Comparison of ENCODE assay signal across 10 cellular contexts in genomic region chr19:18504886-18505610, GRCh38. TPM values are rescaled to one million over a fixed set of nuclear protein-coding genes. Genes with fewer than 3 reads are reported as not detected.
DNase-seq lines count a peak whose midpoint lies in the region; ATAC-seq and TF ChIP-seq lines count a peak whose summit lies in the region.
"Had no signal": no experiment of that assay in that cellular context is flagged by ENCODE, and none has a peak within 500 bp of the region (broad histone marks: within the 10 kb centered on the region; RNA-seq: fewer than 3 reads in every experiment).

No MANE protein-coding gene starts in this region.

- H3K9ac ChIP-seq in PC-3 (ENCODE audit: low read length), result no peak overlapping the region

- H3K9me2 ChIP-seq in PC-3 (replicated peaks; ENCODE audit: low read length), result no peaks in the 10 kb centered on the region

- POLR2A ChIA-PET in PC-3 (lab: Charles Lee; ENCODE audit: unreplicated experiment) (interaction anchor here (0.6 kb wide), 1 partner anchor 216 kb away, joined by 4 read pairs; no protein-coding TSS in a partner anchor), HEK293T (lab: Yijun Ruan, JAX) (no interaction called here)

- in situ Hi-C loops in gastrocnemius medialis (cut with MboI; ENCODE audit: low sequenced_read_pairs in 4 of 4), result no loop called here

- no peak overlapping the region for H3K27ac ChIP-seq in PC-3 (ENCODE audit: low read length)
- H3K27ac ChIP-seq in gastrocnemius medialis, result peak overlapping the region; percentile 94 to 99 (median 98)
- no peak overlapping the region for H3K27ac ChIP-seq in SJCRH30

- H3K4me1 ChIP-seq in PC-3 (ENCODE audit: insufficient read depth, low read length) (peaks cover 16% of the 10 kb centered on the region; the same call in 1 of the 2 replicates), gastrocnemius medialis (peaks cover 100% of the 10 kb centered on the region in 2 donors), SJCRH30 (peaks cover 56% of the 10 kb centered on the region)

- DNase-seq in DMS153 treated with DMSO at 0.1 percent for 48 hours (lab: John Stamatoyannopoulos, UW; ENCODE audit: unreplicated experiment) (peak; percentile 8), DMS153 (lab: John Stamatoyannopoulos, UW) (no peak), PC-3 (peak; percentile 55), epithelial cell of esophagus (ENCODE audit: low read depth) (peak; percentile 56), gastrocnemius medialis (no peak), SJCRH30 (no peak), HEK293T (ENCODE audit: extremely low spot score) (no peak), hypothalamus (lab: John Stamatoyannopoulos, UW) (no peak)
- DNase-seq: 8988T had no signal

- H3K27me3 ChIP-seq in PC-3 (ENCODE audit: low read length), result no peaks in the 10 kb centered on the region
- H3K27me3 ChIP-seq in gastrocnemius medialis, result no peaks in the 10 kb centered on the region
- no peaks in the 10 kb centered on the region for H3K27me3 ChIP-seq in SJCRH30

- ATAC-seq in PC-3 (peak; percentile 71), gastrocnemius medialis (no peak)

- no peaks in the 10 kb centered on the region for H3K36me3 ChIP-seq in PC-3 (ENCODE audit: low read depth, low read length)
- H3K36me3 ChIP-seq in gastrocnemius medialis, result no peaks in the 10 kb centered on the region
- no peaks in the 10 kb centered on the region for H3K36me3 ChIP-seq in SJCRH30

- no peaks in the 10 kb centered on the region for H3F3A ChIP-seq in PC-3 (ENCODE audit: low read length, unreplicated experiment)

- no peak overlapping the region for H3K4me2 ChIP-seq in PC-3 (ENCODE audit: low read length)

- intact Hi-C loops in PC-3 (cut with micrococcal nuclease), result no loop called here
- intact Hi-C loops in gastrocnemius medialis (cut with DNase I; ENCODE audit: low total_unique reads), result no loop called here

- peaks cover 92% of the 10 kb centered on the region for H4K20me1 ChIP-seq in PC-3 (ENCODE audit: low read length)

- TF ChIP-seq CTCF in PC-3 (conservative IDR thresholded peaks at IDR 0.05; ENCODE audit: low read depth, low read length) (no peak), epithelial cell of esophagus (IDR thresholded peaks at IDR 0.05; ENCODE audit: insufficient read depth, low read depth, low read length, missing control alignments) (no peak), gastrocnemius medialis (IDR thresholded peaks at IDR 0.05 in 4 of 5, conservative IDR thresholded peaks at IDR 0.05 in 1 of 5) (no peak)

- BruUV-seq in PC-3 (replicated peaks; lab: Mats Ljungman, UMichigan), result no TSS peak

- H3K79me2 ChIP-seq in PC-3 (ENCODE audit: low read length), result peaks cover 100% of the 10 kb centered on the region

- no peak overlapping the region for H2AFZ ChIP-seq in PC-3 (ENCODE audit: low read length)

- H3K4me3 ChIP-seq in PC-3 (ENCODE audit: low read length), result no peak overlapping the region
- H3K4me3 ChIP-seq in epithelial cell of esophagus (ENCODE audit: low read length), result no peak overlapping the region
- no peak overlapping the region for H3K4me3 ChIP-seq in gastrocnemius medialis
- H3K4me3 ChIP-seq in SJCRH30, result no peak overlapping the region
- H3K4me3 ChIP-seq: lung had no signal

- TF ChIP-seq POLR2A in gastrocnemius medialis (IDR thresholded peaks at IDR 0.05), result no peak

- CTCF ChIA-PET in PC-3 (lab: Charles Lee) (interaction anchor here (1.0 kb wide), 1 partner anchor 9 kb away, joined by 3 read pairs; no protein-coding TSS in a partner anchor), HEK293T (lab: Yijun Ruan, JAX) (interaction anchor here (0.9 to 1.7 kb wide), 3 partner anchors 12 to 43 kb away, joined by 3 to 6 read pairs (median 4); no protein-coding TSS in a partner anchor)

- H3K9me3 ChIP-seq in PC-3 (ENCODE audit: low read length) (no peaks in the 10 kb centered on the region), gastrocnemius medialis (no peaks in the 10 kb centered on the region), SJCRH30 (replicated peaks) (no peaks in the 10 kb centered on the region)

TF ChIP-seq in HEK293T, 16 proteins besides CTCF, POLR2A, EP300 and RAD21:
- TF ChIP-seq L3MBTL2 (conservative IDR thresholded peaks at IDR 0.05) (no peak), FOXA1 (IDR thresholded peaks at IDR 0.05) (no peak), BHLHE40 (IDR thresholded peaks at IDR 0.05; ENCODE audit: borderline replicate concordance) (no peak), CTBP1 (IDR thresholded peaks at IDR 0.05; ENCODE audit: borderline replicate concordance) (no peak), HDGF (IDR thresholded peaks at IDR 0.05; ENCODE audit: borderline replicate concordance) (no peak), FOXM1 (IDR thresholded peaks at IDR 0.05; ENCODE audit: borderline replicate concordance) (no peak), FOXK2 (IDR thresholded peaks at IDR 0.05) (no peak), ZNF384 (IDR thresholded peaks at IDR 0.05) (no peak), SUZ12 (IDR thresholded peaks at IDR 0.05) (no peak), ELF4 (IDR thresholded peaks at IDR 0.05) (no peak), TARDBP (IDR thresholded peaks at IDR 0.05) (no peak), SP1 (IDR thresholded peaks at IDR 0.05) (no peak), LEF1 (IDR thresholded peaks at IDR 0.05; ENCODE audit: borderline replicate concordance) (no peak), PKNOX1 (IDR thresholded peaks at IDR 0.05) (no peak), ARNT (IDR thresholded peaks at IDR 0.05) (no peak), NFRKB (IDR thresholded peaks at IDR 0.05) (no peak)

RNA-seq across cellular contexts. Expression of gene ELL, which starts 16.8 kb away (rescaled TPM):
- total RNA-seq in PC-3 (2014; rRNA removed) (21.0 and 30.6 TPM in 2 replicates), gastrocnemius medialis (10 to 100 TPM; 21.8 to 30.8 (median 27.3) TPM)
- total RNA-seq in SJCRH30 (2014; rRNA removed; shearing (Covaris generic)), result 9.1 and 10.1 TPM in 2 replicates

RNA-seq across cellular contexts. Expression of gene FKBP8, which starts 38.3 kb away (rescaled TPM):
- total RNA-seq in PC-3 (2014; rRNA removed), result 243 and 278 TPM in 2 replicates
- total RNA-seq in gastrocnemius medialis, result 100 to 1,000 TPM; 157 to 195 (median 184) TPM
- 86.8 and 88.3 TPM in 2 replicates for total RNA-seq in SJCRH30 (2014; rRNA removed; shearing (Covaris generic))

RNA-seq across cellular contexts. Expression of gene KXD1, which starts 52.6 kb away (rescaled TPM):
- 137 and 162 TPM in 2 replicates for total RNA-seq in PC-3 (2014; rRNA removed)
- total RNA-seq in gastrocnemius medialis, result 100 to 1,000 TPM in 3 of 4 donors, 10 to 100 TPM in 1; 97.1 to 155 (median 106) TPM
- 71.0 and 75.8 TPM in 2 replicates for total RNA-seq in SJCRH30 (2014; rRNA removed; shearing (Covaris generic))

Comparison
In these comparisons a context has a peak if more than half of its experiments do, and no peak if none do; other contexts are left out.
1. DNase-seq: peak in DMS153 treated with DMSO at 0.1 percent for 48 hours (single experiment), PC-3 (single experiment) and epithelial cell of esophagus (single experiment); none in DMS153 (single experiment), gastrocnemius medialis (0 of 2), SJCRH30 (0 of 2), HEK293T (single experiment) and hypothalamus (0 of 51).
2. H3K27ac ChIP-seq: peak in gastrocnemius medialis (4 of 4); none in PC-3 (single experiment) and SJCRH30 (single experiment).